1 cellular context compared by ENCODE assay signal in the genomic region with DNA sequence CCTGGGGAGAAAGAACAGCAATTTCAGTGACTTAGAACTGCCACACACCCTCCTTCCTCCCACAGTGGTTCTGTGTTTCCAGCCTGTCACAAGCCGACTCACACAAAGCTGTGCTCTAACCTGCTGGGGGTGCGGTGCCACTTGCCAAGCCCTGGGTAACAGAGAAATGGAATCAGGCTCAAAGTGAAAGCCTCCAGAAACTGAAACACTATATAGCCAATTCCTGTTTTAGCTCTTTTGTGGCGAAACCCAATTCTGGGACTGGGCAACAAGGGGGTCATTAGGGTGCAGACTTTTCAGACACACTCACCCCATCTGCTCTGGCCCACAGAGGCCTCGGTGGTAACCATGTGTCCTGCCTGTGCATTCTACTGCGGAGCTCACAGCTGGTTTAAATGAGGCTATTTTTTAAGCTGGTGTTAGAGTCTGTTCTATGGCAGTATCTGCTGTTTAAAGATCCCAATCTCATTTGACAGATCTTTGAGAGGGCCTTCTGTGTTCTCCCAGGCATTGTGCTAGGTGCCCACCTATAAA.
TF ChIP-seq lines count a peak whose summit lies in the region.

No MANE protein-coding gene starts in this region.

TF ChIP-seq in GM12878, 131 proteins besides CTCF, POLR2A, EP300 and RAD21 (continued from another document):
- 0 out of 2 replicates have a peak, but pooled peaks have one; percentile 9 for TF ChIP-seq IRF4 (IDR thresholded peaks at IDR 0.05; ENCODE audit: low read depth, low read length)
- no peak for TF ChIP-seq SREBF2 (IDR thresholded peaks at IDR 0.05; ENCODE audit: low read length)
- TF ChIP-seq CBFB (IDR thresholded peaks at IDR 0.05; ENCODE audit: low read depth), result no peak
- no peak for TF ChIP-seq GABPA (IDR thresholded peaks at IDR 0.05; ENCODE audit: low read depth)
- TF ChIP-seq, protein P1, sequence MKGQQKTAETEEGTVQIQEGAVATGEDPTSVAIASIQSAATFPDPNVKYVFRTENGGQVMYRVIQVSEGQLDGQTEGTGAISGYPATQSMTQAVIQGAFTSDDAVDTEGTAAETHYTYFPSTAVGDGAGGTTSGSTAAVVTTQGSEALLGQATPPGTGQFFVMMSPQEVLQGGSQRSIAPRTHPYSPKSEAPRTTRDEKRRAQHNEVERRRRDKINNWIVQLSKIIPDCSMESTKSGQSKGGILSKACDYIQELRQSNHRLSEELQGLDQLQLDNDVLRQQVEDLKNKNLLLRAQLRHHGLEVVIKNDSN (IDR thresholded peaks at IDR 0.05; ENCODE audit: borderline replicate concordance, extremely low read length, insufficient read depth, low read depth, low read length), result no peak
- TF ChIP-seq SPI1 (IDR thresholded peaks at IDR 0.05; ENCODE audit: borderline replicate concordance, insufficient read depth, low read depth, low read length), result peak; percentile 24; the same call in 1 of the 2 replicates
- TF ChIP-seq, protein P2, sequence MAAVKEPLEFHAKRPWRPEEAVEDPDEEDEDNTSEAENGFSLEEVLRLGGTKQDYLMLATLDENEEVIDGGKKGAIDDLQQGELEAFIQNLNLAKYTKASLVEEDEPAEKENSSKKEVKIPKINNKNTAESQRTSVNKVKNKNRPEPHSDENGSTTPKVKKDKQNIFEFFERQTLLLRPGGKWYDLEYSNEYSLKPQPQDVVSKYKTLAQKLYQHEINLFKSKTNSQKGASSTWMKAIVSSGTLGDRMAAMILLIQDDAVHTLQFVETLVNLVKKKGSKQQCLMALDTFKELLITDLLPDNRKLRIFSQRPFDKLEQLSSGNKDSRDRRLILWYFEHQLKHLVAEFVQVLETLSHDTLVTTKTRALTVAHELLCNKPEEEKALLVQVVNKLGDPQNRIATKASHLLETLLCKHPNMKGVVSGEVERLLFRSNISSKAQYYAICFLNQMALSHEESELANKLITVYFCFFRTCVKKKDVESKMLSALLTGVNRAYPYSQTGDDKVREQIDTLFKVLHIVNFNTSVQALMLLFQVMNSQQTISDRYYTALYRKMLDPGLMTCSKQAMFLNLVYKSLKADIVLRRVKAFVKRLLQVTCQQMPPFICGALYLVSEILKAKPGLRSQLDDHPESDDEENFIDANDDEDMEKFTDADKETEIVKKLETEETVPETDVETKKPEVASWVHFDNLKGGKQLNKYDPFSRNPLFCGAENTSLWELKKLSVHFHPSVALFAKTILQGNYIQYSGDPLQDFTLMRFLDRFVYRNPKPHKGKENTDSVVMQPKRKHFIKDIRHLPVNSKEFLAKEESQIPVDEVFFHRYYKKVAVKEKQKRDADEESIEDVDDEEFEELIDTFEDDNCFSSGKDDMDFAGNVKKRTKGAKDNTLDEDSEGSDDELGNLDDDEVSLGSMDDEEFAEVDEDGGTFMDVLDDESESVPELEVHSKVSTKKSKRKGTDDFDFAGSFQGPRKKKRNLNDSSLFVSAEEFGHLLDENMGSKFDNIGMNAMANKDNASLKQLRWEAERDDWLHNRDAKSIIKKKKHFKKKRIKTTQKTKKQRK (IDR thresholded peaks at IDR 0.05; ENCODE audit: low read depth, low read length), result no peak
- TF ChIP-seq MEF2B (IDR thresholded peaks at IDR 0.05; ENCODE audit: partially characterized antibody, poor library complexity, severe bottlenecking), result peak; percentile 15
- TF ChIP-seq MTA3 (IDR thresholded peaks at IDR 0.05; ENCODE audit: borderline replicate concordance, low read length), result no peak
